Comparison of ENCODE assay signal across 8 cellular contexts in the genomic region with DNA sequence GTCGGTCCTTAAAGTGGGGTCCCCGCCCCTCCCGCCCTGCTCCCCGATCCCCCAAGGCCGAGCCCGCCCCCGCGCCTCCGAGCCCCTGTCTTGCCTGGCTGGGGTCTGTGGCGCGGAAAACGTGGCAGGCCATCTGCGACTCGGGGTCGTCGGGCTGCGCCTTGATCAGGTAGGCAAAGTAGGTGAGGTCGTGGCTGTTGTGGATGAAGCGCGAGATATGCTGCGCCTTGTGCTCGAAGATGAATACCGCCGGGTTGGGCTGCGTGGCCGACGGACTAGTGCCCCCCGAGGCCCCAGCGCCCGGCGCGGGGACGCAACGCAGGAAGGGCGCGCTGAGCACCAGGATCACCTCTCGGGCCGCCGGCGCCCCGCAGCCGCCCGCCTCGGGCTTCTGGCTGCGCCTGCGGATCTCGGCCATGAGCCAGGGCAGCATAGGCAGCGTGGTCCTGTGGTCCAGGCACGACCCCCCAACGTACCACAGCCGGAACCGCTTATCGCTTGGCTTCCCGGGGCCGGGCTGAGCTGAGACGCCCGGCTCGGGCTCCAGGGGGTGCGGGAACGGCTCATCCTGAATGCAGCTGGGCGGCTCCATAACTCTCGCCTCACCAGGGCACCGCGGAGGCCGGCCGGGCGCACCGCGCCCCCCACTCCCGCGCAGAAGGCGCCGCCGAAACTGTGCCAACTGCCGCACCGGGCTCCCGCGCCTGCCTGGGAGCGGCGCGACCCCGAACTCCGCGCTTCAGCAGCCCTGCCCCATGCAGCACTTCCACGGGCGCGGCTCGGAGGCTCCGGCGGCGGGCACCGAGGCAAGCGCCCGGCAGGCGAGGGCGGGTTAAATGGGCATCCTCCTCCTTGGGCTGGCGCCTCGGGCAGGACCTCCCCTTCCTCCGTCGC. TPM values are rescaled to one million over a fixed set of nuclear protein-coding genes. Genes with fewer than 3 reads are reported as not detected.
DNase-seq lines count a peak whose midpoint lies in the region; ATAC-seq, FAIRE-seq and TF ChIP-seq lines count a peak whose summit lies in the region.

No MANE protein-coding gene starts in this region.

- no TSS peak for BruUV-seq in K562 (replicated peaks; lab: Mats Ljungman, UMichigan)

- H3K27ac Mint-ChIP-seq in CD4-positive, alpha-beta memory T cell = no peak overlapping the region

- peaks cover 0 to 1% (median 0%) of the 10 kb centered on the region in 8 donors for H3K9me3 Mint-ChIP-seq in CD4-positive, alpha-beta memory T cell

- H3K4me3 ChIP-seq in CD4-positive, alpha-beta memory T cell (ENCODE audit: low read length in 2 of 2) = peak overlapping the region in 1 of 2 donors; percentile 53
- H3K4me3 ChIP-seq in K562 (peak overlapping the region; percentile 67), smooth muscle cell (peak overlapping the region; percentile 90)

- intact Hi-C loops in CD4-positive, alpha-beta memory T cell (cut with micrococcal nuclease) = loop anchor here (1.0 to 5.0 kb wide), 3 partner anchors 68 to 156 kb away; partner anchors contain the start of genes LMO7 and UCHL3
- intact Hi-C loops in K562 (cut with micrococcal nuclease) = loop anchor here (1.0 to 10.0 kb wide), 4 partner anchors 49 to 183 kb away; partner anchors contain the start of gene UCHL3

- no peaks in the 10 kb centered on the region for H3F3A ChIP-seq in smooth muscle cell (ENCODE audit: low read depth)

- no peak for TF ChIP-seq RAD21 in K562 (CRISPR knock-in tag; conservative IDR thresholded peaks at IDR 0.05 in 1 of 2, IDR thresholded peaks at IDR 0.05 in 1 of 2)

- POLR2A ChIA-PET in CD4-positive, alpha-beta memory T cell (lab: Charles Lee; ENCODE audit: partially characterized antibody) = interaction anchor here (0.9 to 1.5 kb wide), 2 partner anchors 109 to 155 kb away, joined by 3 to 7 read pairs; no protein-coding TSS in a partner anchor
- POLR2A ChIA-PET in RWPE1 (lab: Yijun Ruan, JAX; ENCODE audit: low non-redundant PET) (no interaction called here), K562 (lab: Yijun Ruan, JAX) (interaction anchor here (0.6 kb wide), 1 partner anchor 12 kb away, joined by 3 read pairs; no protein-coding TSS in a partner anchor)

- TF ChIP-seq CTCF in RWPE1 (conservative IDR thresholded peaks at IDR 0.05; ENCODE audit: low read depth) (no peak), K562 (IDR thresholded peaks at IDR 0.05 in 2 of 3, conservative IDR thresholded peaks at IDR 0.05 in 1 of 3; ENCODE audit: insufficient read depth in 2 of 3, low read depth in 1 of 3, low read length in 3 of 3) (no peak), smooth muscle cell (IDR thresholded peaks at IDR 0.05; ENCODE audit: borderline replicate concordance, insufficient read depth, poor library complexity, severe bottlenecking) (no peak)

- H3K27me3 ChIP-seq in CD4-positive, alpha-beta memory T cell (ENCODE audit: insufficient read depth, low read length) = no peaks in the 10 kb centered on the region
- no peaks in the 10 kb centered on the region for H3K27me3 ChIP-seq in K562 (ENCODE audit: control insufficient read depth in 2 of 2, insufficient read depth in 2 of 2, low read length in 2 of 2)
- no peaks in the 10 kb centered on the region for H3K27me3 ChIP-seq in smooth muscle cell (ENCODE audit: low read depth)

- peaks cover 0 to 4% of the 10 kb centered on the region in 2 donors for H3K36me3 Mint-ChIP-seq in CD4-positive, alpha-beta memory T cell

- no peak for FAIRE-seq in K562 (lab: Jason Lieb, UNC)

- DNase-seq in CD4-positive, alpha-beta memory T cell = peak in 4 of 5 donors; percentile 7 to 25 (median 12)
- DNase-seq in RWPE1 (ENCODE audit: low spot score) (peak; percentile 30), K562 (ENCODE audit: extremely low read depth in 1 of 4, low spot score in 3 of 4) (peak; percentile 7 to 29 (median 10)), iPS-NIHi7 (ENCODE audit: extremely low spot score) (peak; percentile 23), smooth muscle cell (lab: John Stamatoyannopoulos, UW; ENCODE audit: unreplicated experiment) (peak; percentile 43), epidermal melanocyte (ENCODE audit: insufficient read length, low spot score) (no peak)

- ATAC-seq in GM19351 (IDR thresholded peaks at IDR 0.05; ENCODE audit: unreplicated experiment) = peak; percentile 20
- peak; percentile 21 for ATAC-seq in HG03342 (IDR thresholded peaks at IDR 0.05; ENCODE audit: unreplicated experiment)
- peak; percentile 54 for ATAC-seq in K562

- no peak for TF ChIP-seq EP300 in K562 (IDR thresholded peaks at IDR 0.05; ENCODE audit: low read length)

- no peaks in the 10 kb centered on the region for H3K9me1 ChIP-seq in K562 (ENCODE audit: control insufficient read depth, insufficient read depth, low read length)

- peaks cover 38 to 46% of the 10 kb centered on the region in 2 donors for H3K27me3 Mint-ChIP-seq in CD4-positive, alpha-beta memory T cell

- H3K4me2 ChIP-seq in K562 (ENCODE audit: insufficient read depth, low read length) = peak overlapping the region; percentile 83; the same call in 1 of the 2 replicates
- peak overlapping the region; percentile 96 for H3K4me2 ChIP-seq in smooth muscle cell

- H3K9me3 ChIP-seq in CD4-positive, alpha-beta memory T cell (ENCODE audit: control insufficient read depth in 1 of 2, low read length in 2 of 2) = no peaks in the 10 kb centered on the region
- H3K9me3 ChIP-seq in K562 (replicated peaks; ENCODE audit: control insufficient read depth, insufficient read depth, low read depth, low read length) (no peaks in the 10 kb centered on the region), smooth muscle cell (replicated peaks; ENCODE audit: low read depth) (no peaks in the 10 kb centered on the region)

- no peaks in the 10 kb centered on the region for H3K36me3 ChIP-seq in CD4-positive, alpha-beta memory T cell (ENCODE audit: insufficient read depth, low read length)
- no peaks in the 10 kb centered on the region for H3K36me3 ChIP-seq in K562 (ENCODE audit: control insufficient read depth, insufficient read depth, low read length)
- no peaks in the 10 kb centered on the region for H3K36me3 ChIP-seq in smooth muscle cell (ENCODE audit: low read depth)

- peak overlapping the region; percentile 72 for H2AFZ ChIP-seq in K562 (ENCODE audit: low read depth, low read length)
- H2AFZ ChIP-seq in smooth muscle cell (ENCODE audit: low read depth) = peak overlapping the region; percentile 56

- H3K9ac ChIP-seq in K562 (ENCODE audit: insufficient read depth in 1 of 2, low read depth in 2 of 2, low read length in 2 of 2) = peak overlapping the region; percentile 38 to 90
- H3K9ac ChIP-seq in smooth muscle cell (ENCODE audit: low read depth) = no peak overlapping the region

- peaks cover 12% of the 10 kb centered on the region for H3K4me1 ChIP-seq in CD4-positive, alpha-beta memory T cell (ENCODE audit: insufficient read depth, low read length)
- H3K4me1 ChIP-seq in K562 (replicated peaks in 1 of 2; ENCODE audit: control insufficient read depth in 2 of 2, insufficient read depth in 2 of 2, low read length in 2 of 2) = peaks cover 0 to 20% of the 10 kb centered on the region in 2 experiments; a peak in 3 of 5 replicates
- H3K4me1 ChIP-seq in smooth muscle cell (ENCODE audit: low read depth) = peaks cover 22% of the 10 kb centered on the region

- in situ Hi-C loops in K562 (cut with MboI) = no loop called here

- H3K79me2 ChIP-seq in K562 (ENCODE audit: control insufficient read depth, insufficient read depth, low read length) (peaks cover 45% of the 10 kb centered on the region), smooth muscle cell (ENCODE audit: low read depth) (peaks cover 26% of the 10 kb centered on the region)

- no peak for TF ChIP-seq POLR2A in K562 (conservative IDR thresholded peaks at IDR 0.05)

- peaks cover 8 to 19% (median 12%) of the 10 kb centered on the region in 4 donors for H3K4me1 Mint-ChIP-seq in CD4-positive, alpha-beta memory T cell

- no peaks in the 10 kb centered on the region for H4K20me1 ChIP-seq in K562 (replicated peaks; ENCODE audit: control insufficient read depth, insufficient read depth, low read length)
- H4K20me1 ChIP-seq in smooth muscle cell (ENCODE audit: low read depth) = peaks cover 37% of the 10 kb centered on the region

- no peak overlapping the region for H3K27ac ChIP-seq in CD4-positive, alpha-beta memory T cell (ENCODE audit: low read depth, low read length)
- H3K27ac ChIP-seq in RWPE1 (peak overlapping the region; percentile 89), K562 (ENCODE audit: extremely low read depth, low read depth, low read length) (peak overlapping the region; percentile 55; the same call in 1 of the 3 replicates), smooth muscle cell (ENCODE audit: low read depth) (no peak overlapping the region)

- peak overlapping the region; percentile 52 to 90 (median 82) for H3K4me3 Mint-ChIP-seq in CD4-positive, alpha-beta memory T cell

- 8% methylated on average over 27 of the region's 100 CpGs for WGBS in K562 (ENCODE audit: insufficient coverage, low coverage, missing lambda C conversion rate)
- under 1% methylated on average over 88 of the region's 100 CpGs for WGBS in smooth muscle cell (ENCODE audit: low lambda C conversion rate)

- CTCF ChIA-PET in CD4-positive, alpha-beta memory T cell (lab: Charles Lee; ENCODE audit: partially characterized antibody) = interaction anchor here (0.9 to 1.8 kb wide), 7 partner anchors 12 to 155 kb away, joined by 3 to 4 read pairs (median 3); no protein-coding TSS in a partner anchor
- CTCF ChIA-PET in RWPE1 (lab: Yijun Ruan, JAX) = interaction anchor here (0.6 to 1.6 kb wide), 13 partner anchors 9 to 1827 kb away, joined by 3 to 13 read pairs (median 4); no protein-coding TSS in a partner anchor
- CTCF ChIA-PET in K562 (lab: Yijun Ruan, JAX; ENCODE audit: low intra/inter-chr PET ratio) = interaction anchor here (0.7 kb wide), 1 partner anchor 108 kb away, joined by 3 read pairs; no protein-coding TSS in a partner anchor

RNA-seq across cellular contexts. Expression of gene TBC1D4, which starts 0.5 kb away (rescaled TPM):
- total RNA-seq in CD4-positive, alpha-beta memory T cell = 10 to 100 TPM; 63.5 to 67.2 TPM
- 10 to 100 TPM in 1 of 2 donors, 1 to 10 TPM in 1; 9.5 to 27.3 TPM for polyA plus RNA-seq in CD4-positive, alpha-beta memory T cell
- total RNA-seq in K562 (2011; cell fraction: chromatin; rRNA removed; ENCODE audit: low replicate concordance) = 4.4 and 10.2 TPM in 2 replicates
- total RNA-seq in K562 (2011; cell fraction: nucleolus; rRNA removed) = 3.3 and 5.4 TPM in 2 replicates
- total RNA-seq in K562 (2011; cell fraction: nucleoplasm; rRNA removed) = 4.2 and 4.5 TPM in 2 replicates
- total RNA-seq in K562 (2014; rRNA removed) (6.4 and 8.5 TPM in 2 replicates), K562 (2014; rRNA removed; fragmentation: Illumina TruSeq; extraction: Trizol) (8.7 and 9.1 TPM in 2 replicates), K562 (2015; rRNA removed; fragmentation: Illumina TruSeq; extraction: Trizol) (8.0 and 8.9 TPM in 2 replicates), K562 (2021) (10.7 and 12.3 TPM in 2 replicates), smooth muscle cell (21.9 and 22.4 TPM in 2 replicates)
- polyA plus RNA-seq in K562 (2011; rRNA removed) (2.2 and 7.0 TPM in 2 replicates), K562 (2014; fragmentation: Illumina TruSeq; extraction: Trizol) (8.0 and 10.0 TPM in 2 replicates), K562 (2014; fragmentation: Nextera tagmentation; extraction: Ambion mirVana) (1 to 10 TPM; 2.8 to 2.9 TPM), K562 (2014; rRNA removed) (5.5 and 6.4 TPM in 2 replicates), smooth muscle cell (6.4 and 7.7 TPM in 2 replicates)
- 0.84 and 3.8 TPM in 2 replicates for polyA plus RNA-seq in K562 (2011; cell fraction: cytosol; rRNA removed)
- 2.0 and 9.5 TPM in 2 replicates for polyA plus RNA-seq in K562 (2011; cell fraction: nucleus; rRNA removed)
- 3.3 and 5.5 TPM in 2 replicates for polyA plus RNA-seq in K562 (2012)
- polyA minus RNA-seq in K562 (2011; rRNA and poly(A)+ RNA removed) = 2.5 and 13.1 TPM in 2 replicates
- 2.1 and 8.5 TPM in 2 replicates for polyA minus RNA-seq in K562 (2011; cell fraction: cytosol; rRNA and poly(A)+ RNA removed)
- 1.6 and 4.8 TPM in 2 replicates for polyA minus RNA-seq in K562 (2011; cell fraction: nucleus; rRNA and poly(A)+ RNA removed)

RNA-seq across cellular contexts. Expression of gene COMMD6, which starts 56.2 kb away (rescaled TPM):
- 100 to 1,000 TPM; 227 to 254 TPM for total RNA-seq in CD4-positive, alpha-beta memory T cell
- 100 to 1,000 TPM; 517 to 640 TPM for polyA plus RNA-seq in CD4-positive, alpha-beta memory T cell
- 4.0 and 10.8 TPM in 2 replicates for total RNA-seq in K562 (2011; cell fraction: chromatin; rRNA removed; ENCODE audit: low replicate concordance)
- total RNA-seq in K562 (2011; cell fraction: nucleolus; rRNA removed) = 7.1 and 9.5 TPM in 2 replicates
- 15.0 and 29.1 TPM in 2 replicates for total RNA-seq in K562 (2011; cell fraction: nucleoplasm; rRNA removed)
- 27.2 and 32.6 TPM in 2 replicates for total RNA-seq in K562 (2014; rRNA removed)
- total RNA-seq in K562 (2014; rRNA removed; fragmentation: Illumina TruSeq; extraction: Trizol) = 65.8 and 66.8 TPM in 2 replicates
- total RNA-seq in K562 (2015; rRNA removed; fragmentation: Illumina TruSeq; extraction: Trizol) = 63.4 and 65.0 TPM in 2 replicates
- 43.3 and 49.0 TPM in 2 replicates for total RNA-seq in K562 (2021)
- polyA plus RNA-seq in K562 (2011; rRNA removed) = 99.5 and 116 TPM in 2 replicates
- 13.6 and 16.7 TPM in 2 replicates for polyA plus RNA-seq in K562 (2011; cell fraction: cytosol; rRNA removed)
- 15.3 and 28.1 TPM in 2 replicates for polyA plus RNA-seq in K562 (2011; cell fraction: nucleus; rRNA removed)
- polyA plus RNA-seq in K562 (2012) = 105 and 123 TPM in 2 replicates
- polyA plus RNA-seq in K562 (2014; fragmentation: Illumina TruSeq; extraction: Trizol) = 44.5 and 48.5 TPM in 2 replicates
- polyA plus RNA-seq in K562 (2014; fragmentation: Nextera tagmentation; extraction: Ambion mirVana) = 100 to 1,000 TPM; 111 to 112 TPM
- 47.6 TPM in 2 replicates for polyA plus RNA-seq in K562 (2014; rRNA removed)
- 6.9 and 7.4 TPM in 2 replicates for polyA minus RNA-seq in K562 (2011; rRNA and poly(A)+ RNA removed)
- polyA minus RNA-seq in K562 (2011; cell fraction: cytosol; rRNA and poly(A)+ RNA removed) = 2.4 and 6.3 TPM in 2 replicates
- 3.0 and 8.1 TPM in 2 replicates for polyA minus RNA-seq in K562 (2011; cell fraction: nucleus; rRNA and poly(A)+ RNA removed)
- 181 and 291 TPM in 2 replicates for total RNA-seq in smooth muscle cell
- 270 and 284 TPM in 2 replicates for polyA plus RNA-seq in smooth muscle cell

Comparison
In these comparisons a context has a peak if more than half of its experiments do, and no peak if none do; other contexts are left out.
1. H3K27ac ChIP-seq: peak in RWPE1 (single experiment) and K562 (single experiment); none in CD4-positive, alpha-beta memory T cell (single experiment) and smooth muscle cell (single experiment).
2. Peak in every context shown above with its lines, with median percentiles within 50 percentile points of each other: ATAC-seq.